Comparison of ENCODE assay signal across 8 cellular contexts in the genomic region with DNA sequence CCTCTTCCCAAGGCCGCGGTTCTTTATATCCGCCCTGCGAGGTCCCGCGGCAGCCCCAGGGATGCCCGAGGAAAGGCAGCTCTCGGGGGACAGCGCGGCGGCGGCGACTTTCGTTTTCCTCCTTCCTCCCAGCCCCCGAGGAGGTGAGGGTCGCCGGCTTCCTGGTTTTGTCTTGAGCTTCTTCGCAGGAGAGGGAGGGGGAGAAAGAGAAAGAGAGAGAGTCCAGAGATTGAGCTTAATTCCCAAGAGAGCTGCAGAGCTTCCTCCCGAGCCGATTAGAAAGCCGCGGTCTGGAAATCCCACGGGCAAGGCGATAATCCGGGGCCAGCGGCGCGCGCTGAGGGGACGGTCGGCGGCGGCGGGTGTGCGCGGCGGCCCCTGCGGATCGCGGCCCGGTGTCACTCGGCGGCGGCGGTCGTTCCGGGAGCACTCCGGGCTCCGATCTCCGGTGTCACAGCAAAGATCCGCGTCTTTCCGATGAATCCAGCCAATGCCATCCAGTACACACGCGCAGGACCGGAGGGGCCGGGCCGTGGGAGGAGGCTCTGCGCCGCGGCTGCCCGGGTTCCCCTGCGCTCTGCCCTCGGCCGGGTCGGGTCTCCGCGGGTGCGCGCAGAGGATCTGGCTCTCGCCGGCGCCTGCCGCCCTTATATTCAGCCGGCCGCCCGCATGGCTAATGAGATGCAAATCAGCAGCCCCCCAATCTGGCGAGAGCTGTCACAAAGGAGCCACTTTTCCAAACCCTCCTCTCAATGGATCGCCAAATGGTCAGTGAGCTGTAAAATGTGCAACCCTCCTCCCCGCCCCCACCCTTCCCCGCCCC. TPM values are rescaled to one million over a fixed set of nuclear protein-coding genes. Genes with fewer than 3 reads are reported as not detected.
DNase-seq lines count a peak whose midpoint lies in the region; ATAC-seq and TF ChIP-seq lines count a peak whose summit lies in the region.

A gene with protein sequence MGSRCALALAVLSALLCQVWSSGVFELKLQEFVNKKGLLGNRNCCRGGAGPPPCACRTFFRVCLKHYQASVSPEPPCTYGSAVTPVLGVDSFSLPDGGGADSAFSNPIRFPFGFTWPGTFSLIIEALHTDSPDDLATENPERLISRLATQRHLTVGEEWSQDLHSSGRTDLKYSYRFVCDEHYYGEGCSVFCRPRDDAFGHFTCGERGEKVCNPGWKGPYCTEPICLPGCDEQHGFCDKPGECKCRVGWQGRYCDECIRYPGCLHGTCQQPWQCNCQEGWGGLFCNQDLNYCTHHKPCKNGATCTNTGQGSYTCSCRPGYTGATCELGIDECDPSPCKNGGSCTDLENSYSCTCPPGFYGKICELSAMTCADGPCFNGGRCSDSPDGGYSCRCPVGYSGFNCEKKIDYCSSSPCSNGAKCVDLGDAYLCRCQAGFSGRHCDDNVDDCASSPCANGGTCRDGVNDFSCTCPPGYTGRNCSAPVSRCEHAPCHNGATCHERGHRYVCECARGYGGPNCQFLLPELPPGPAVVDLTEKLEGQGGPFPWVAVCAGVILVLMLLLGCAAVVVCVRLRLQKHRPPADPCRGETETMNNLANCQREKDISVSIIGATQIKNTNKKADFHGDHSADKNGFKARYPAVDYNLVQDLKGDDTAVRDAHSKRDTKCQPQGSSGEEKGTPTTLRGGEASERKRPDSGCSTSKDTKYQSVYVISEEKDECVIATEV (minus strand): TSS at position 773 of the 823 bp plus-strand sequence. CDS start 939 bp downstream, outside the sequence.

- H3K27me3 ChIP-seq in brain microvascular endothelial cell (replicated peaks) (peaks cover 66% of the 10 kb centered on the region), iPS-18a (ENCODE audit: control insufficient read depth, insufficient read depth, low read length) (peaks cover 92% of the 10 kb centered on the region)

- ATAC-seq in HG03432 (IDR thresholded peaks at IDR 0.05; ENCODE audit: unreplicated experiment) = peak; percentile 34
- peak; percentile 23 for ATAC-seq in sciatic nerve

- no peak within 1 kb of the TSS for H3K9ac ChIP-seq in iPS-18a (ENCODE audit: low read length)

- H3K4me1 ChIP-seq in iPS-18a (ENCODE audit: control insufficient read depth, low read depth, low read length) = peaks cover 52% of the 10 kb centered on the region

- peak within 1 kb of the TSS; percentile 58 for H3K4me3 ChIP-seq in brain microvascular endothelial cell (ENCODE audit: low read depth, low read length)
- peak within 1 kb of the TSS; percentile 67 for H3K4me3 ChIP-seq in iPS-18a (ENCODE audit: low read length)

- in situ Hi-C loops in brain microvascular endothelial cell (cut with HindIII; ENCODE audit: low pct_ligation_motif_present, low sequenced_read_pairs) = no loop called here

- DNase-seq in COLO668 (lab: John Stamatoyannopoulos, UW; ENCODE audit: unreplicated experiment) = peak; percentile 87
- peak; percentile 78 for DNase-seq in RKO (ENCODE audit: low spot score)
- no peak for DNase-seq in brain microvascular endothelial cell
- DNase-seq in sciatic nerve (ENCODE audit: low spot score) = no peak
- no peak for DNase-seq in SW480 (ENCODE audit: low spot score)
- no peak for DNase-seq in NCI-H1694 treated with DMSO at 0.1 percent for 48 hours (lab: John Stamatoyannopoulos, UW)

- no peaks in the 10 kb centered on the region for H3K9me3 ChIP-seq in iPS-18a (ENCODE audit: control insufficient read depth, low read depth, low read length)

- no peaks in the 10 kb centered on the region for H3K36me3 ChIP-seq in brain microvascular endothelial cell (replicated peaks)
- H3K36me3 ChIP-seq in iPS-18a (ENCODE audit: control insufficient read depth, low read depth, low read length) = no peaks in the 10 kb centered on the region

- TF ChIP-seq CTCF in brain microvascular endothelial cell (IDR thresholded peaks at IDR 0.05; ENCODE audit: low read depth, low read length, missing control alignments) = no peak

- H3K27ac ChIP-seq in brain microvascular endothelial cell (no peak within 1 kb of the TSS), iPS-18a (ENCODE audit: low read length) (no peak within 1 kb of the TSS)

- intact Hi-C loops in sciatic nerve (cut with DNase I) = no loop called here

RNA-seq across cellular contexts. Expression of the gene that starts here (rescaled TPM):
- 15.4 TPM for total RNA-seq in sciatic nerve

Comparison
In these comparisons a context has a peak if more than half of its experiments do, and no peak if none do; other contexts are left out.
1. DNase-seq: peak in COLO668 (single experiment) and RKO (single experiment); none in brain microvascular endothelial cell (single experiment), sciatic nerve (single experiment), SW480 (single experiment) and NCI-H1694 treated with DMSO at 0.1 percent for 48 hours (single experiment).